Comparison of ENCODE assay signal across 8 cellular contexts in genomic region chr12:19757317-19757877, GRCh38.
A peak's percentile ranks its signal among the peaks of the same experiment; 100 is the strongest.
DNase-seq lines count a peak whose midpoint lies in the region; TF ChIP-seq lines count a peak whose summit lies in the region.

No MANE protein-coding gene starts in this region.

- H4K20me1 ChIP-seq in OCI-LY1 (ENCODE audit: insufficient read depth, low read length), result no peaks in the 10 kb centered on the region

- no peaks in the 10 kb centered on the region for H3F3A ChIP-seq in OCI-LY1 (ENCODE audit: insufficient read depth, low read length)

- POLR2A ChIA-PET in HEK293 (lab: Yijun Ruan, JAX), result no interaction called here

- H2AFZ ChIP-seq in OCI-LY1 (ENCODE audit: low read length), result no peak overlapping the region

- H3K9me3 ChIP-seq in HEK293 (ENCODE audit: control insufficient read depth, insufficient read depth, low read depth, low read length) (no peaks in the 10 kb centered on the region), OCI-LY1 (ENCODE audit: low read length) (peaks cover 2% of the 10 kb centered on the region; the same call in 1 of the 2 replicates)

- intact Hi-C loops in Calu3 (cut with micrococcal nuclease; ENCODE audit: unreplicated experiment), result loop anchor here (1.0 to 5.0 kb wide), 5 partner anchors 45 to 620 kb away; no protein-coding TSS in a partner anchor

- no peaks in the 10 kb centered on the region for H3K79me2 ChIP-seq in OCI-LY1 (ENCODE audit: insufficient read depth, low read length)

- H3K27me3 ChIP-seq in OCI-LY1 (ENCODE audit: insufficient read depth, low read length), result no peaks in the 10 kb centered on the region

- H3K4me1 Mint-ChIP-seq in Calu3 (ENCODE audit: low read depth, unreplicated experiment), result peaks cover 42% of the 10 kb centered on the region

- peak; percentile 32 for TF ChIP-seq CTCF in Calu3 (IDR thresholded peaks at IDR 0.05; ENCODE audit: unreplicated experiment)
- TF ChIP-seq CTCF in HEK293 (tag by site-specific recombination; IDR thresholded peaks at IDR 0.05), result peak; percentile 28; the same call in 1 of the 2 replicates
- TF ChIP-seq CTCF in OCI-LY1 (IDR thresholded peaks at IDR 0.05; ENCODE audit: low read length), result peak; percentile 67

- H3K9me2 ChIP-seq in OCI-LY1 (ENCODE audit: low read depth, low read length), result no peaks in the 10 kb centered on the region

- CTCF ChIA-PET in Calu3 (lab: Charles Lee) (interaction anchor here (0.9 to 1.4 kb wide), 4 partner anchors 8 to 214 kb away, joined by 3 to 5 read pairs (median 4); no protein-coding TSS in a partner anchor), HEK293 (lab: Yijun Ruan, JAX) (interaction anchor here (0.6 to 1.6 kb wide), 11 partner anchors 9 to 1550 kb away, joined by 3 to 6 read pairs (median 3); no protein-coding TSS in a partner anchor)

- no peak overlapping the region for H3K27ac Mint-ChIP-seq in Calu3 (ENCODE audit: unreplicated experiment)

- no peaks in the 10 kb centered on the region for H3K36me3 Mint-ChIP-seq in Calu3 (ENCODE audit: insufficient read depth, unreplicated experiment)

- H3K27ac ChIP-seq in HEK293 (ENCODE audit: extremely low read depth, low read depth, low read length) (no peak overlapping the region), OCI-LY1 (ENCODE audit: low read depth, low read length, poor library complexity, severe bottlenecking) (no peak overlapping the region)

- H3K4me1 ChIP-seq in HEK293 (ENCODE audit: control insufficient read depth, insufficient read depth, low read length) (no peaks in the 10 kb centered on the region), OCI-LY1 (ENCODE audit: insufficient read depth, low read length, severe bottlenecking) (no peaks in the 10 kb centered on the region)

- BruUV-seq in Calu3 (replicated peaks; lab: Mats Ljungman, UMichigan), result no TSS peak

- no peak overlapping the region for H3K4me2 ChIP-seq in OCI-LY1 (ENCODE audit: low read length)

- H3K36me3 ChIP-seq in HEK293 (ENCODE audit: control insufficient read depth in 2 of 2, insufficient read depth in 1 of 2, low read length in 2 of 2) (no peaks in the 10 kb centered on the region), OCI-LY1 (ENCODE audit: insufficient read depth, low read length) (no peaks in the 10 kb centered on the region)

- no peaks in the 10 kb centered on the region for H3K27me3 Mint-ChIP-seq in Calu3 (ENCODE audit: unreplicated experiment)

- peaks cover 15% of the 10 kb centered on the region for H3K9me3 Mint-ChIP-seq in Calu3 (ENCODE audit: low read depth, unreplicated experiment)

- H3K4me3 Mint-ChIP-seq in Calu3 (ENCODE audit: low read depth, unreplicated experiment), result no peak overlapping the region

- DNase-seq in Calu3, result no peak
- DNase-seq in fibroblast of peridontal ligament (ENCODE audit: extremely low read depth), result peak; percentile 64
- DNase-seq in retina, result peak; percentile 53
- DNase-seq in activated naive CD4-positive, alpha-beta T cell treated with Interleukin-2 at 50 U/mL for 16 hours, result no peak
- DNase-seq in NCI-H524 treated with DMSO at 0.1 percent for 48 hours (lab: John Stamatoyannopoulos, UW), result no peak
- DNase-seq in NCI-H1048 (lab: John Stamatoyannopoulos, UW), result no peak

- no peak overlapping the region for H3K4me3 ChIP-seq in HEK293 (ENCODE audit: low read depth, low read length)
- no peak overlapping the region for H3K4me3 ChIP-seq in OCI-LY1 (ENCODE audit: low read depth, low read length, poor library complexity, severe bottlenecking)

- H3K9ac ChIP-seq in OCI-LY1 (ENCODE audit: low read length), result no peak overlapping the region

TF ChIP-seq in HEK293, 187 proteins besides CTCF, POLR2A, EP300 and RAD21:
- no peak for TF ChIP-seq ZNF157 (tag by site-specific recombination; IDR thresholded peaks at IDR 0.05)
- peak; percentile 54 for TF ChIP-seq ZNF654 (tag by site-specific recombination; IDR thresholded peaks at IDR 0.05; ENCODE audit: low read depth)

Comparison
In these comparisons a context has a peak if more than half of its experiments do, and no peak if none do; other contexts are left out.
1. DNase-seq: peak in fibroblast of peridontal ligament (single experiment) and retina (single experiment); none in Calu3 (single experiment), activated naive CD4-positive, alpha-beta T cell treated with Interleukin-2 at 50 U/mL for 16 hours (single experiment), NCI-H524 treated with DMSO at 0.1 percent for 48 hours (single experiment) and NCI-H1048 (single experiment).
2. Peak in every context shown above with its lines, with median percentiles within 50 percentile points of each other: CTCF ChIP-seq.